Comparison of ENCODE assay signal across 12 cellular contexts in genomic region chr1:59151387-59151761, GRCh38.
DNase-seq lines count a peak whose midpoint lies in the region; ATAC-seq, FAIRE-seq and TF ChIP-seq lines count a peak whose summit lies in the region.
"Had no signal": no experiment of that assay in that cellular context is flagged by ENCODE, and none has a peak within 500 bp of the region (broad histone marks: within the 10 kb centered on the region; RNA-seq: fewer than 3 reads in every experiment).

No MANE protein-coding gene starts in this region.

- H4K20me1 ChIP-seq in HepG2 (ENCODE audit: insufficient read depth, low read length), result no peaks in the 10 kb centered on the region

- no peak overlapping the region for H2AFZ ChIP-seq in HepG2 (ENCODE audit: low read length)

- TF ChIP-seq CTCF in ascending aorta (IDR thresholded peaks at IDR 0.05) (no peak), HepG2 (CRISPR knock-in tag; IDR thresholded peaks at IDR 0.05) (no peak)

- no peak for TF ChIP-seq EP300 in HepG2 (IDR thresholded peaks at IDR 0.05; ENCODE audit: low read depth in 2 of 2, low read length in 2 of 2)
- no peak for TF ChIP-seq EP300 in HepG2 (CRISPR knock-in tag; IDR thresholded peaks at IDR 0.05; ENCODE audit: borderline replicate concordance)

- TF ChIP-seq RAD21 in HepG2 (CRISPR knock-in tag; IDR thresholded peaks at IDR 0.05), result no peak

- WGBS in HepG2 (ENCODE audit: low lambda C conversion rate), result 42% methylated on average over 4 of the region's 4 CpGs

- H3K9me3 ChIP-seq in HUES48 (ENCODE audit: control insufficient read depth, insufficient read depth, low read length), result no peaks in the 10 kb centered on the region
- no peaks in the 10 kb centered on the region for H3K9me3 ChIP-seq in ascending aorta
- H3K9me3 ChIP-seq in HepG2 (ENCODE audit: low read length), result no peaks in the 10 kb centered on the region
- H3K9me3 ChIP-seq: body of pancreas had no signal

- FAIRE-seq in HepG2 (lab: Jason Lieb, UNC), result no peak
- FAIRE-seq: K562 had no signal

- H3K79me2 ChIP-seq in HepG2 (ENCODE audit: insufficient read depth, low read length), result no peaks in the 10 kb centered on the region

- H3K36me3 Mint-ChIP-seq in stimulated activated effector memory CD8-positive, alpha-beta T cell treated with anti-CD3 and anti-CD28 coated beads, Interleukin-12 subunit alpha, Interleukin-12 subunit beta, amount 100 ng/mL, for 72 hours, result no peaks in the 10 kb centered on the region

- no peaks in the 10 kb centered on the region for H3K9me3 Mint-ChIP-seq in stimulated activated effector memory CD8-positive, alpha-beta T cell treated with anti-CD3 and anti-CD28 coated beads, Interleukin-12 subunit alpha, Interleukin-12 subunit beta, amount 100 ng/mL, for 72 hours

- CTCF ChIA-PET in HepG2 (lab: Yijun Ruan, JAX; ENCODE audit: low intra/inter-chr PET ratio, low total read pairs), result no interaction called here

- in situ Hi-C loops in HepG2 (cut with HindIII; ENCODE audit: extremely low pct_ligation_motif_present, low pct_unique_long_range_greater_than_20kb), result no loop called here

- intact Hi-C loops in ascending aorta (cut with DNase I) (loop anchor here (2.0 to 5.0 kb wide), 4 partner anchors 76 to 367 kb away; partner anchors contain the start of gene JUN), HepG2 (cut with micrococcal nuclease; ENCODE audit: unreplicated experiment) (no loop called here)

- peak overlapping the region; percentile 53 for H3K27ac ChIP-seq in HUES48 (ENCODE audit: low read depth, low read length)
- H3K27ac ChIP-seq in ascending aorta, result peak overlapping the region; percentile 73 to 81
- H3K27ac ChIP-seq in HepG2 (ENCODE audit: extremely low read length, insufficient read depth, low read length), result no peak overlapping the region

- H3K4me3 Mint-ChIP-seq in stimulated activated effector memory CD8-positive, alpha-beta T cell treated with anti-CD3 and anti-CD28 coated beads, Interleukin-12 subunit alpha, Interleukin-12 subunit beta, amount 100 ng/mL, for 72 hours, result no peak overlapping the region

- H3K4me2 ChIP-seq in HepG2 (ENCODE audit: low read depth, low read length), result peak overlapping the region; percentile 52

- DNase-seq in ascending aorta (ENCODE audit: low spot score in 2 of 2), result no peak
- no peak for DNase-seq in HepG2 (ENCODE audit: low spot score)
- no peak for DNase-seq in stimulated activated effector memory CD8-positive, alpha-beta T cell treated with anti-CD3 and anti-CD28 coated beads, Interleukin-12 subunit alpha, Interleukin-12 subunit beta, amount 100 ng/mL, for 72 hours (ENCODE audit: low spot score in 2 of 2)
- DNase-seq in NCI-H774 (lab: John Stamatoyannopoulos, UW), result no peak
- DNase-seq in hypothalamus (lab: John Stamatoyannopoulos, UW), result no peak
- no peak for DNase-seq in AML-193 (lab: John Stamatoyannopoulos, UW)
- no peak for DNase-seq in GDM1 (lab: John Stamatoyannopoulos, UW)
- DNase-seq: COR-L47, foreskin melanocyte had no signal

- no peaks in the 10 kb centered on the region for H3K36me3 ChIP-seq in HUES48 (ENCODE audit: control insufficient read depth, insufficient read depth, low read length)
- no peaks in the 10 kb centered on the region for H3K36me3 ChIP-seq in ascending aorta
- no peaks in the 10 kb centered on the region for H3K36me3 ChIP-seq in HepG2 (replicated peaks in 1 of 2; ENCODE audit: control insufficient read depth in 1 of 2, insufficient read depth in 2 of 2, low read length in 2 of 2)

- peaks cover 32% of the 10 kb centered on the region for H3K4me1 Mint-ChIP-seq in stimulated activated effector memory CD8-positive, alpha-beta T cell treated with anti-CD3 and anti-CD28 coated beads, Interleukin-12 subunit alpha, Interleukin-12 subunit beta, amount 100 ng/mL, for 72 hours

- H3K27me3 ChIP-seq in HUES48 (ENCODE audit: control insufficient read depth, insufficient read depth, low read length) (peaks cover 12% of the 10 kb centered on the region), ascending aorta (no peaks in the 10 kb centered on the region), HepG2 (ENCODE audit: control insufficient read depth in 1 of 2, insufficient read depth in 2 of 2, low read length in 2 of 2) (peaks cover 1 to 26% of the 10 kb centered on the region in 2 experiments; a peak in 3 of 5 replicates)
- H3K27me3 ChIP-seq: body of pancreas had no signal

- H3K4me1 ChIP-seq in HUES48 (ENCODE audit: control insufficient read depth, insufficient read depth, low read length), result peaks cover 24% of the 10 kb centered on the region
- peaks cover 0 to 29% of the 10 kb centered on the region in 2 donors for H3K4me1 ChIP-seq in ascending aorta
- H3K4me1 ChIP-seq in HepG2 (ENCODE audit: insufficient read depth, low read length), result peaks cover 22% of the 10 kb centered on the region

- H3K9ac ChIP-seq in HUES48 (ENCODE audit: low read depth, low read length), result no peak overlapping the region
- H3K9ac ChIP-seq in HepG2 (ENCODE audit: insufficient read depth, low read depth, low read length), result no peak overlapping the region

- POLR2A ChIA-PET in HepG2 (lab: Yijun Ruan, JAX), result no interaction called here

- no peak for ATAC-seq in HepG2
- ATAC-seq in stimulated activated effector memory CD8-positive, alpha-beta T cell treated with anti-CD3 and anti-CD28 coated beads, Interleukin-12 subunit alpha, Interleukin-12 subunit beta, amount 100 ng/mL, for 72 hours, result no peak
- ATAC-seq: K562 had no signal

- no peak for TF ChIP-seq POLR2A in HepG2 (IDR thresholded peaks at IDR 0.05; ENCODE audit: insufficient read depth in 1 of 2, low read depth in 2 of 2, low read length in 2 of 2)

- no TSS peak for BruUV-seq in HepG2 (replicated peaks; lab: Mats Ljungman, UMichigan)

- peak overlapping the region; percentile 41 for H3K27ac Mint-ChIP-seq in stimulated activated effector memory CD8-positive, alpha-beta T cell treated with anti-CD3 and anti-CD28 coated beads, Interleukin-12 subunit alpha, Interleukin-12 subunit beta, amount 100 ng/mL, for 72 hours

- H3K4me3 ChIP-seq in HUES48 (ENCODE audit: low read depth, low read length) (no peak overlapping the region), ascending aorta (peak overlapping the region; percentile 41 to 52), HepG2 (replicated peaks in 1 of 3; ENCODE audit: insufficient read depth in 1 of 3, low read depth in 2 of 3, low read length in 3 of 3) (no peak overlapping the region)
- H3K4me3 ChIP-seq: body of pancreas, K562 had no signal

TF ChIP-seq in HepG2, 621 proteins besides CTCF, POLR2A, EP300 and RAD21:
- TF ChIP-seq MAFF (IDR thresholded peaks at IDR 0.05; ENCODE audit: low read depth, low read length) (no peak), ZNF782 (CRISPR knock-in tag; IDR thresholded peaks at IDR 0.05; ENCODE audit: borderline replicate concordance) (no peak)
TF ChIP-seq in HepG2: peak in this region for 0.

Comparison
In these comparisons a context has a peak if more than half of its experiments do, and no peak if none do; other contexts are left out.
1. H3K4me3 ChIP-seq: peak in ascending aorta (2 of 2); none in HUES48 (single experiment) and HepG2 (0 of 3).